Comparison of ENCODE assay signal across 10 cellular contexts in genomic region chr12:51972424-51972812, GRCh38. TPM values are rescaled to one million over a fixed set of nuclear protein-coding genes. Genes with fewer than 3 reads are reported as not detected.
DNase-seq lines count a peak whose midpoint lies in the region; ATAC-seq and TF ChIP-seq lines count a peak whose summit lies in the region.
"Had no signal": no experiment of that assay in that cellular context is flagged by ENCODE, and none has a peak within 500 bp of the region (broad histone marks: within the 10 kb centered on the region; RNA-seq: fewer than 3 reads in every experiment).

No MANE protein-coding gene starts in this region.

- H3K36me3 ChIP-seq in RWPE2 (ENCODE audit: low read depth) (peaks cover 15% of the 10 kb centered on the region), esophagus (ENCODE audit: control insufficient read depth in 2 of 2, insufficient read depth in 2 of 2, low read length in 1 of 2) (peaks cover 12 to 18% of the 10 kb centered on the region in 2 donors), skeletal muscle satellite cell (ENCODE audit: insufficient read depth, low read length) (peaks cover 20% of the 10 kb centered on the region)
- H3K36me3 ChIP-seq: neural progenitor cell had no signal

- H3K4me2 ChIP-seq in skeletal muscle satellite cell (ENCODE audit: low read length): peak overlapping the region; percentile 51

- ATAC-seq in RWPE2 (ENCODE audit: low read depth) (no peak), GM19324 (IDR thresholded peaks at IDR 0.05; ENCODE audit: low FRiP score, unreplicated experiment) (no peak)

- H3K27ac Mint-ChIP-seq in HFFc6: peak overlapping the region; percentile 69; the same call in 1 of the 2 replicates
- H3K27ac Mint-ChIP-seq: neural progenitor cell had no signal

- H3K9me3 Mint-ChIP-seq in HFFc6: no peaks in the 10 kb centered on the region
- H3K9me3 Mint-ChIP-seq: neural progenitor cell had no signal

- H3K36me3 Mint-ChIP-seq in HFFc6 (ENCODE audit: low read depth): peaks cover 20% of the 10 kb centered on the region

- H3K4me1 ChIP-seq in RWPE2 (ENCODE audit: insufficient read depth, poor library complexity, severe bottlenecking) (peaks cover 35% of the 10 kb centered on the region), esophagus (ENCODE audit: control insufficient read depth in 2 of 2, insufficient read depth in 2 of 2, low read length in 1 of 2) (peaks cover 0 to 14% of the 10 kb centered on the region in 2 donors), skeletal muscle satellite cell (ENCODE audit: control insufficient read depth, insufficient read depth, low read length) (peaks cover 47% of the 10 kb centered on the region)

- 57 to 71% methylated on average over 5 of the region's 5 CpGs for WGBS in esophagus, 2 donors

- H3K4me3 ChIP-seq in RWPE2 (ENCODE audit: severe bottlenecking) (no peak overlapping the region), esophagus (ENCODE audit: low read depth in 1 of 2, low read length in 2 of 2) (no peak overlapping the region), skeletal muscle satellite cell (ENCODE audit: low read length) (no peak overlapping the region)
- H3K4me3 ChIP-seq: neural progenitor cell had no signal

- H3K27me3 Mint-ChIP-seq in HFFc6 (ENCODE audit: insufficient read depth): no peaks in the 10 kb centered on the region

- no peak for DNase-seq in HFFc6
- DNase-seq in RWPE2 (ENCODE audit: low spot score): no peak
- no peak for DNase-seq in NCI-H1930 (lab: John Stamatoyannopoulos, UW)
- DNase-seq in NCI-H510A treated with DMSO at 0.1 percent for 48 hours (lab: John Stamatoyannopoulos, UW): no peak
- DNase-seq: NCI-H82 had no signal

- TF ChIP-seq CTCF in HFFc6 (IDR thresholded peaks at IDR 0.05) (no peak), RWPE2 (IDR thresholded peaks at IDR 0.05; ENCODE audit: poor library complexity, severe bottlenecking) (no peak)

- H3K9ac ChIP-seq in skeletal muscle satellite cell (ENCODE audit: low read depth, low read length): no peak overlapping the region
- H3K9ac ChIP-seq: neural progenitor cell had no signal

- H3K27me3 ChIP-seq in RWPE2 (ENCODE audit: insufficient read depth, poor library complexity, severe bottlenecking): no peaks in the 10 kb centered on the region
- no peaks in the 10 kb centered on the region for H3K27me3 ChIP-seq in esophagus (ENCODE audit: control insufficient read depth in 1 of 2, insufficient read depth in 2 of 2, low read length in 2 of 2)
- no peaks in the 10 kb centered on the region for H3K27me3 ChIP-seq in skeletal muscle satellite cell (ENCODE audit: control insufficient read depth, insufficient read depth, low read length)
- H3K27me3 ChIP-seq: neural progenitor cell had no signal

- peaks cover 78% of the 10 kb centered on the region for H3K4me1 Mint-ChIP-seq in HFFc6 (ENCODE audit: low read depth)

- H3K9me3 ChIP-seq in RWPE2 (ENCODE audit: severe bottlenecking) (no peaks in the 10 kb centered on the region), esophagus (ENCODE audit: control insufficient read depth in 2 of 2, insufficient read depth in 1 of 2, low read depth in 1 of 2, low read length in 1 of 2) (no peaks in the 10 kb centered on the region), skeletal muscle satellite cell (replicated peaks; ENCODE audit: low read length) (no peaks in the 10 kb centered on the region)

- no peak overlapping the region for H3K4me3 Mint-ChIP-seq in HFFc6
- H3K4me3 Mint-ChIP-seq: neural progenitor cell had no signal

- peak overlapping the region; percentile 78 for H3K27ac ChIP-seq in RWPE2 (ENCODE audit: poor library complexity, severe bottlenecking)
- peak overlapping the region; percentile 30 to 34 for H3K27ac ChIP-seq in esophagus (ENCODE audit: low read depth in 2 of 2, low read length in 1 of 2)
- H3K27ac ChIP-seq: neural progenitor cell, VCaP had no signal

RNA-seq across cellular contexts. Expression of gene ACVR1B, which starts 20.9 kb away (rescaled TPM):
- 10 to 100 TPM; 13.1 to 15.2 (median 14.0) TPM for total RNA-seq in HFFc6 (2021; fragmentation: NEBNext Ultra II Directional; extraction: Animal tissue kit (Norgen Biotek cat#: 25700))
- 10 to 100 TPM; 11.6 to 12.4 TPM for polyA plus RNA-seq in esophagus
- total RNA-seq in skeletal muscle satellite cell (2012; rRNA removed): 8.3 and 8.4 TPM in 2 replicates

RNA-seq across cellular contexts. Expression of gene TAMALIN, which starts 34.3 kb away (rescaled TPM):
- total RNA-seq in HFFc6 (2021; fragmentation: NEBNext Ultra II Directional; extraction: Animal tissue kit (Norgen Biotek cat#: 25700)): under 1 TPM; 0.24 to 1.00 (median 0.69) TPM
- polyA plus RNA-seq in esophagus: 1 to 10 TPM; 6.1 to 7.4 TPM
- 3.5 and 7.9 TPM in 2 replicates for total RNA-seq in skeletal muscle satellite cell (2012; rRNA removed)
